In genomic region chr7:77699056-77699455, GRCh38 we compare ENCODE assay signal across 8 cellular contexts. TPM values are rescaled to one million over a fixed set of nuclear protein-coding genes. Genes with fewer than 3 reads are reported as not detected.
DNase-seq lines count a peak whose midpoint lies in the region; ATAC-seq, FAIRE-seq and TF ChIP-seq lines count a peak whose summit lies in the region.

No MANE protein-coding gene starts in this region.

- TF ChIP-seq POLR2A in GM12892 (IDR thresholded peaks at IDR 0.05; ENCODE audit: low read depth, low read length) (no peak), NB4 (IDR thresholded peaks at IDR 0.05; ENCODE audit: extremely low read depth, insufficient read length) (no peak), esophagus muscularis mucosa (IDR thresholded peaks at IDR 0.05; ENCODE audit: low read depth) (no peak), transverse colon (IDR thresholded peaks at IDR 0.05) (no peak)

- H3K36me3 ChIP-seq in esophagus muscularis mucosa = no peaks in the 10 kb centered on the region
- no peaks in the 10 kb centered on the region for H3K36me3 ChIP-seq in transverse colon

- H3K27ac ChIP-seq in esophagus muscularis mucosa (replicated peaks in 1 of 4) = peak overlapping the region; percentile 96 to 99 (median 96)
- H3K27ac ChIP-seq in transverse colon = peak overlapping the region; percentile 98 to 99 (median 98)

- H3K4me3 ChIP-seq in NB4 (ENCODE audit: low read depth, low read length) (peak overlapping the region; percentile 98), esophagus muscularis mucosa (peak overlapping the region; percentile 81 to 99 (median 86)), transverse colon (peak overlapping the region in 1 of 4 donors; percentile 98)

- no peaks in the 10 kb centered on the region for H3K9me3 ChIP-seq in esophagus muscularis mucosa
- H3K9me3 ChIP-seq in transverse colon = no peaks in the 10 kb centered on the region

- peak; percentile 37 for DNase-seq in GM12892 (ENCODE audit: insufficient read length)
- no peak for DNase-seq in NB4 (ENCODE audit: low read depth)
- DNase-seq in esophagus muscularis mucosa (ENCODE audit: extremely low spot score) = no peak
- no peak for DNase-seq in transverse colon
- no peak for DNase-seq in left cardiac atrium
- no peak for DNase-seq in nucleus accumbens (lab: John Stamatoyannopoulos, UW)

- no peak for TF ChIP-seq CTCF in NB4 (IDR thresholded peaks at IDR 0.05; ENCODE audit: low read depth, low read length)
- TF ChIP-seq CTCF in esophagus muscularis mucosa (IDR thresholded peaks at IDR 0.05) = no peak
- no peak for TF ChIP-seq CTCF in transverse colon (IDR thresholded peaks at IDR 0.05)

- peak; percentile 56 for FAIRE-seq in GM12892 (lab: Jason Lieb, UNC)

- in situ Hi-C loops in transverse colon (cut with MboI; ENCODE audit: low pct_ligation_motif_present in 1 of 4, low pct_unique_long_range_greater_than_20kb in 1 of 4, low sequenced_read_pairs in 3 of 4) = no loop called here

- H3K27me3 ChIP-seq in esophagus muscularis mucosa (no peaks in the 10 kb centered on the region), transverse colon (no peaks in the 10 kb centered on the region)

- intact Hi-C loops in esophagus muscularis mucosa (cut with DNase I) (loop anchor here (5.0 kb wide), 1 partner anchor 58 kb away; no protein-coding TSS in a partner anchor), transverse colon (cut with DNase I; ENCODE audit: low total_unique reads) (no loop called here), left cardiac atrium (cut with DNase I) (no loop called here)

- no peak for TF ChIP-seq EP300 in esophagus muscularis mucosa (IDR thresholded peaks at IDR 0.05)
- TF ChIP-seq EP300 in transverse colon (IDR thresholded peaks at IDR 0.05; ENCODE audit: low read depth) = no peak

- ATAC-seq in GM21529 (IDR thresholded peaks at IDR 0.05; ENCODE audit: unreplicated experiment) (peak; percentile 34), left cardiac atrium (no peak), GM19324 (IDR thresholded peaks at IDR 0.05; ENCODE audit: low FRiP score, unreplicated experiment) (no peak)

- WGBS in esophagus muscularis mucosa = 33% methylated on average over 2 of the region's 2 CpGs
- 5 to 30% methylated on average over 2 of the region's 2 CpGs for WGBS in transverse colon (ENCODE audit: low coverage in 1 of 2), 2 donors

- H3K4me1 ChIP-seq in esophagus muscularis mucosa (peaks cover 40 to 77% (median 68%) of the 10 kb centered on the region in 4 donors), transverse colon (peaks cover 24 to 66% (median 36%) of the 10 kb centered on the region in 4 donors)

RNA-seq across cellular contexts. Expression of gene RSBN1L, which starts 2.8 kb away (rescaled TPM):
- 13.2 TPM for polyA plus RNA-seq in GM12892 (2012; ENCODE audit: missing spikeins)
- total RNA-seq in esophagus muscularis mucosa (10 to 100 TPM; 17.0 to 36.5 (median 25.9) TPM), transverse colon (10 to 100 TPM; 13.7 to 26.2 (median 19.8) TPM), left cardiac atrium (1 to 10 TPM; 9.5 to 9.7 TPM)
